In the genomic region with DNA sequence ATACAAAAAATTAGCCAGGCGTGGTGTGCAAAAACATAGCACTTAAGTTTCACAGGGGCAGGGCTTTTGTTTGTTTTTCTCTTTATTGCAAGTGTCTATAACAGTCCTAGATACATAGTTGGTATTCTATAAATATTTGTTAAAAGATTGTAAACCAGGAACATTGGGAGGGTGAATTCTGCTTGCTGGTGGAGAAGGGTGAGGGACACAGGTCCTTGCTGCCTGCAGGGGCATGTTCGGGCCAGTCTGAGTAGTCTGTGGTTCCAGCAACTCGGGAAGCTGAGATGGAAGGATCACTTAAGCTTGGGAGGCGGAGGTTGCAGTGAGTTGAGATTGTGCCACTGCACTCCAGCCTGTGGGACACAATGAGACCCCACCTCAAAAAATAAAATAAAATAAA, we compare ENCODE assay signal across 18 cellular contexts. TPM values are rescaled to one million over a fixed set of nuclear protein-coding genes. Genes with fewer than 3 reads are reported as not detected.
DNase-seq lines count a peak whose midpoint lies in the region; ATAC-seq and TF ChIP-seq lines count a peak whose summit lies in the region.
"Had no signal": no experiment of that assay in that cellular context is flagged by ENCODE, and none has a peak within 500 bp of the region (broad histone marks: within the 10 kb centered on the region; RNA-seq: fewer than 3 reads in every experiment).

No MANE protein-coding gene starts in this region.

- H3K9me3 ChIP-seq in left lung, result no peaks in the 10 kb centered on the region
- no peaks in the 10 kb centered on the region for H3K9me3 ChIP-seq in uterus
- H3K9me3 ChIP-seq: vagina had no signal

- BruUV-seq in MCF 10A (replicated peaks; lab: Mats Ljungman, UMichigan), result no TSS peak

- H3K27ac ChIP-seq in left lung (peak overlapping the region in 1 of 2 donors; percentile 3), uterus (peak overlapping the region; percentile 79 to 83)
- H3K27ac ChIP-seq: vagina had no signal

- H3K27me3 Mint-ChIP-seq in MCF 10A (ENCODE audit: insufficient read depth, unreplicated experiment), result no peaks in the 10 kb centered on the region
- H3K27me3 Mint-ChIP-seq: activated naive CD4-positive, alpha-beta T cell treated with anti-CD3 and anti-CD28 coated beads, Interleukin-2, amount 50 U/mL, for 24 hours had no signal

- no peaks in the 10 kb centered on the region for H3K36me3 ChIP-seq in left lung
- no peaks in the 10 kb centered on the region for H3K36me3 ChIP-seq in uterus
- H3K36me3 ChIP-seq: vagina had no signal

- H3K4me1 ChIP-seq in left lung (peaks cover 5 to 11% of the 10 kb centered on the region in 2 donors), uterus (peaks cover 0 to 6% of the 10 kb centered on the region in 2 donors)

- H3K36me3 Mint-ChIP-seq in MCF 10A (ENCODE audit: insufficient read depth, unreplicated experiment), result peaks cover 6% of the 10 kb centered on the region
- H3K36me3 Mint-ChIP-seq: activated naive CD4-positive, alpha-beta T cell treated with anti-CD3 and anti-CD28 coated beads, Interleukin-2, amount 50 U/mL, for 24 hours; stimulated activated effector memory CD8-positive, alpha-beta T cell treated with anti-CD3 and anti-CD28 coated beads, Interleukin-12 subunit alpha, Interleukin-12 subunit beta, amount 100 ng/mL, for 72 hours had no signal

- TF ChIP-seq POLR2A in uterus (IDR thresholded peaks at IDR 0.05), result no peak

- DNase-seq in NCI-H2171 treated with DMSO at 0.1 percent for 48 hours (lab: John Stamatoyannopoulos, UW) (peak; percentile 30), NCI-H2171 (lab: John Stamatoyannopoulos, UW) (no peak), MCF 10A (ENCODE audit: unreplicated experiment) (peak; percentile 75), left lung (no peak), uterus (no peak)
- DNase-seq: activated CD4-positive, alpha-beta T cell treated with anti-CD3 and anti-CD28 coated beads for 4 hours; activated T-cell treated with anti-CD3 and anti-CD28 coated beads for 4 hours; cerebellar nuclear complex; COR-L47; H9; NCI-H1694 treated with DMSO at 0.1 percent for 48 hours; NCI-H748 treated with DMSO at 0.1 percent for 48 hours had no signal

- no peak overlapping the region for H3K4me3 ChIP-seq in left lung
- no peak overlapping the region for H3K4me3 ChIP-seq in uterus
- H3K4me3 ChIP-seq: vagina had no signal

- POLR2A ChIA-PET in MCF 10A (lab: Yijun Ruan, JAX), result interaction anchor here (1.0 to 2.8 kb wide), 5 partner anchors 11 to 114 kb away, joined by 3 to 32 read pairs (median 4); partner anchors contain the start of gene RPL37A

- ATAC-seq in left lung (peak; percentile 61), HG02973 (IDR thresholded peaks at IDR 0.05; ENCODE audit: unreplicated experiment) (no peak), HG02623 (IDR thresholded peaks at IDR 0.05; ENCODE audit: unreplicated experiment) (no peak), HG03521 (IDR thresholded peaks at IDR 0.05; ENCODE audit: unreplicated experiment) (no peak)
- ATAC-seq: stimulated activated effector memory CD8-positive, alpha-beta T cell treated with anti-CD3 and anti-CD28 coated beads, Interleukin-12 subunit alpha, Interleukin-12 subunit beta, amount 100 ng/mL, for 72 hours had no signal

- TF ChIP-seq CTCF in MCF 10A (IDR thresholded peaks at IDR 0.05; ENCODE audit: unreplicated experiment) (no peak), left lung (IDR thresholded peaks at IDR 0.05) (no peak), uterus (IDR thresholded peaks at IDR 0.05) (no peak)

- peaks cover 49% of the 10 kb centered on the region for H3K4me1 Mint-ChIP-seq in MCF 10A (ENCODE audit: insufficient read depth, unreplicated experiment)
- H3K4me1 Mint-ChIP-seq: activated naive CD4-positive, alpha-beta T cell treated with anti-CD3 and anti-CD28 coated beads, Interleukin-2, amount 50 U/mL, for 24 hours had no signal

- H3K27ac Mint-ChIP-seq in MCF 10A (ENCODE audit: low read depth, unreplicated experiment), result peak overlapping the region; percentile 94
- H3K27ac Mint-ChIP-seq: activated naive CD4-positive, alpha-beta T cell treated with anti-CD3 and anti-CD28 coated beads, Interleukin-2, amount 50 U/mL, for 24 hours; stimulated activated effector memory CD8-positive, alpha-beta T cell treated with anti-CD3 and anti-CD28 coated beads, Interleukin-12 subunit alpha, Interleukin-12 subunit beta, amount 100 ng/mL, for 72 hours had no signal

- no peaks in the 10 kb centered on the region for H3K27me3 ChIP-seq in left lung
- no peaks in the 10 kb centered on the region for H3K27me3 ChIP-seq in uterus
- H3K27me3 ChIP-seq: vagina had no signal

- CTCF ChIA-PET in MCF 10A (lab: Yijun Ruan, JAX), result interaction anchor here (0.8 to 1.5 kb wide), 3 partner anchors 26 to 114 kb away, joined by 3 to 4 read pairs (median 3); no protein-coding TSS in a partner anchor

- H3K4me3 Mint-ChIP-seq in MCF 10A (ENCODE audit: unreplicated experiment), result peak overlapping the region; percentile 7
- H3K4me3 Mint-ChIP-seq: activated naive CD4-positive, alpha-beta T cell treated with anti-CD3 and anti-CD28 coated beads, Interleukin-2, amount 50 U/mL, for 24 hours; H9; stimulated activated effector memory CD8-positive, alpha-beta T cell treated with anti-CD3 and anti-CD28 coated beads, Interleukin-12 subunit alpha, Interleukin-12 subunit beta, amount 100 ng/mL, for 72 hours had no signal

- no peaks in the 10 kb centered on the region for H3K9me3 Mint-ChIP-seq in MCF 10A (ENCODE audit: unreplicated experiment)
- H3K9me3 Mint-ChIP-seq: activated naive CD4-positive, alpha-beta T cell treated with anti-CD3 and anti-CD28 coated beads, Interleukin-2, amount 50 U/mL, for 24 hours; H9; stimulated activated effector memory CD8-positive, alpha-beta T cell treated with anti-CD3 and anti-CD28 coated beads, Interleukin-12 subunit alpha, Interleukin-12 subunit beta, amount 100 ng/mL, for 72 hours had no signal

- intact Hi-C loops in MCF 10A (cut with micrococcal nuclease) (loop anchor here (1.0 kb wide), 1 partner anchor 11 kb away; no protein-coding TSS in a partner anchor), left lung (cut with DNase I) (no loop called here), uterus (cut with DNase I; ENCODE audit: low total_unique reads) (no loop called here)

RNA-seq across cellular contexts. Expression of gene RPL37A, which starts 53.0 kb away (rescaled TPM):
- total RNA-seq in MCF 10A (2022) (4,349 and 4,745 TPM in 2 replicates), left lung (1,000 to 10,000 TPM; 1,937 to 1,986 TPM), uterus (1,000 to 10,000 TPM in 3 of 4 donors, 100 to 1,000 TPM in 1; 716 to 2,917 (median 2,308) TPM)

Comparison
In these comparisons a context has a peak if more than half of its experiments do, and no peak if none do; other contexts are left out.
1. DNase-seq: peak in NCI-H2171 treated with DMSO at 0.1 percent for 48 hours (single experiment) and MCF 10A (single experiment); none in NCI-H2171 (single experiment), left lung (0 of 2) and uterus (0 of 2).